In genomic region chr3:42036483-42036823, GRCh38 we compare ENCODE assay signal across 8 cellular contexts. TPM values are rescaled to one million over a fixed set of nuclear protein-coding genes. Genes with fewer than 3 reads are reported as not detected.
DNase-seq lines count a peak whose midpoint lies in the region; ATAC-seq, FAIRE-seq and TF ChIP-seq lines count a peak whose summit lies in the region.

No MANE protein-coding gene starts in this region.

- peak; percentile 92 for FAIRE-seq in RCC 7860 (lab: Jason Lieb, UNC)

- H3K4me3 ChIP-seq in fibroblast of the aortic adventitia (ENCODE audit: low read depth, low read length) (no peak overlapping the region), retinal pigment epithelial cell (ENCODE audit: low read length) (no peak overlapping the region)

- ATAC-seq in GM21717 (IDR thresholded peaks at IDR 0.05; ENCODE audit: unreplicated experiment) (peak; percentile 51), HG03469 (IDR thresholded peaks at IDR 0.05; ENCODE audit: unreplicated experiment) (no peak)

- DNase-seq in RCC 7860 (ENCODE audit: low spot score), result peak; percentile 89
- peak; percentile 94 for DNase-seq in fibroblast of the aortic adventitia (ENCODE audit: low read depth)
- DNase-seq in retinal pigment epithelial cell (ENCODE audit: low read depth), result peak; percentile 98
- no peak for DNase-seq in stimulated activated CD4-positive, alpha-beta T cell treated with anti-CD3 and anti-CD28 coated beads, Interleukin-2, amount 100 ng/mL, for 48 hours
- DNase-seq in globus pallidus (ENCODE audit: low spot score), result no peak
- no peak for DNase-seq in GM19238 (ENCODE audit: insufficient read length, low spot score)

- no peak for TF ChIP-seq CTCF in fibroblast of the aortic adventitia (IDR thresholded peaks at IDR 0.05; ENCODE audit: insufficient read depth, low read length)
- no peak for TF ChIP-seq CTCF in retinal pigment epithelial cell (conservative IDR thresholded peaks at IDR 0.05; ENCODE audit: low read depth, low read length)

RNA-seq across cellular contexts. Expression of gene TRAK1, which starts 54.7 kb away (rescaled TPM):
- 23.2 and 51.6 TPM in 2 replicates for total RNA-seq in fibroblast of the aortic adventitia (ENCODE audit: low replicate concordance)

Comparison
In these comparisons a context has a peak if more than half of its experiments do, and no peak if none do; other contexts are left out.
1. DNase-seq: peak in RCC 7860 (single experiment), fibroblast of the aortic adventitia (single experiment) and retinal pigment epithelial cell (single experiment); none in stimulated activated CD4-positive, alpha-beta T cell treated with anti-CD3 and anti-CD28 coated beads, Interleukin-2, amount 100 ng/mL, for 48 hours (0 of 2), globus pallidus (single experiment) and GM19238 (single experiment).